Comparison of ENCODE assay signal across 9 cellular contexts in the genomic region with DNA sequence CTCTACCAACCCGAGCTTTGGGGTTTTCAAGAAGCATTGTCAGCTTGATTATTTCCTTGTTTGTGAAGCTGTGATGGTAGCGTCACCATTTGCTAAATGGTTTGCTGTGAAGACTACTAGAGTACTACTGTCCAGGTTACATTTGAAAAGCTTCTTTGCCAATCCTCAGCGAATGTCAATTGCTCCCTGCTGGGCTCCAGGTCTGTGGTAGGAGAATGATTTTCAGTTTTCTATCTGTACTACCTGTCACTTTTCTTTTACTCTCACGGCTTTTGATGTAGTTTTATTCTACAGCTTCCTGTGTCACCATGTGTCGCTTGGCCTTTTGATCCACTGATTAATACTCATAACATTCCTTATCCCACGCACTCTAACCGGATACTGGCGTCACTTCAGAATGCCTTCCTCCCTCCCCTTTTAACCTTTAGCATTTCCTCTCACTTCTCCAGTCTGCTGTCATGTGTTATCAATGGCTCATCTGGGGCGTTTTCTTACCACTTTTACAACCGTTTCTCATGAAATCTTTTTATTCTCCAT. TPM values are rescaled to one million over a fixed set of nuclear protein-coding genes. Genes with fewer than 3 reads are reported as not detected.
A peak's percentile ranks its signal among the peaks of the same experiment; 100 is the strongest.
DNase-seq lines count a peak whose midpoint lies in the region; ATAC-seq and TF ChIP-seq lines count a peak whose summit lies in the region.
"Had no signal": no experiment of that assay in that cellular context is flagged by ENCODE, and none has a peak within 500 bp of the region (broad histone marks: within the 10 kb centered on the region; RNA-seq: fewer than 3 reads in every experiment).

No MANE protein-coding gene starts in this region.

- H3K4me1 Mint-ChIP-seq in CD8-positive, alpha-beta T cell (ENCODE audit: low read depth), result peaks cover 77% of the 10 kb centered on the region
- peaks cover 6% of the 10 kb centered on the region for H3K4me1 Mint-ChIP-seq in mesothelial cell of epicardium

- H3K27ac Mint-ChIP-seq in CD8-positive, alpha-beta T cell, result peak overlapping the region; percentile 94
- no peak overlapping the region for H3K27ac Mint-ChIP-seq in mesothelial cell of epicardium

- TF ChIP-seq CTCF in CD8-positive, alpha-beta T cell (IDR thresholded peaks at IDR 0.05), result no peak
- no peak for TF ChIP-seq CTCF in mesothelial cell of epicardium (IDR thresholded peaks at IDR 0.05; ENCODE audit: unreplicated experiment)

- H3K9me3 Mint-ChIP-seq in CD8-positive, alpha-beta T cell, result no peaks in the 10 kb centered on the region
- no peaks in the 10 kb centered on the region for H3K9me3 Mint-ChIP-seq in mesothelial cell of epicardium

- H3K4me1 ChIP-seq in CD8-positive, alpha-beta T cell (ENCODE audit: insufficient read depth, low read length), result peaks cover 68% of the 10 kb centered on the region

- H3K9me3 ChIP-seq in CD8-positive, alpha-beta T cell (ENCODE audit: low read length), result no peaks in the 10 kb centered on the region

- ATAC-seq in CD8-positive, alpha-beta T cell, result peak; percentile 82
- ATAC-seq in GM19452 (IDR thresholded peaks at IDR 0.05; ENCODE audit: unreplicated experiment), result no peak
- no peak for ATAC-seq in HG02642 (IDR thresholded peaks at IDR 0.05; ENCODE audit: poor library complexity, unreplicated experiment)
- no peak for ATAC-seq in GM19397 (IDR thresholded peaks at IDR 0.05; ENCODE audit: unreplicated experiment)

- peak overlapping the region; percentile 6 for H3K4me3 ChIP-seq in CD8-positive, alpha-beta T cell (ENCODE audit: low read depth, low read length)
- no peak overlapping the region for H3K4me3 ChIP-seq in skin epidermis

- peak in 3 of 7 experiments; percentile 39 to 66 (median 42) for DNase-seq in CD8-positive, alpha-beta T cell
- DNase-seq in T-helper 9 cell (peak; percentile 29), mesothelial cell of epicardium (ENCODE audit: low spot score in 2 of 2, unreplicated experiment in 2 of 2) (no peak)
- DNase-seq in central memory CD4-positive, alpha-beta T cell, result peak; percentile 85
- DNase-seq: DND-41 had no signal

- intact Hi-C loops in CD8-positive, alpha-beta T cell (cut with DNase I, micrococcal nuclease), result loop anchor here (1.0 to 5.0 kb wide), 4 partner anchors 8 to 38 kb away; no protein-coding TSS in a partner anchor

- no peaks in the 10 kb centered on the region for H3K27me3 ChIP-seq in CD8-positive, alpha-beta T cell (ENCODE audit: insufficient read depth, low read length)

- CTCF ChIA-PET in CD8-positive, alpha-beta T cell (lab: Charles Lee), result interaction anchor here (0.6 to 3.5 kb wide), 9 partner anchors 9 to 249 kb away, joined by 3 to 17 read pairs (median 4); no protein-coding TSS in a partner anchor

- H3K36me3 Mint-ChIP-seq in CD8-positive, alpha-beta T cell, result peaks cover 44% of the 10 kb centered on the region
- H3K36me3 Mint-ChIP-seq in mesothelial cell of epicardium, result peaks cover 30% of the 10 kb centered on the region

- peak overlapping the region; percentile 67 for H3K27ac ChIP-seq in CD8-positive, alpha-beta T cell (ENCODE audit: low read depth, low read length)
- peak overlapping the region in 15 of 21 experiments; percentile 1 to 87 (median 52) for H3K27ac ChIP-seq in skin epidermis

- peak overlapping the region; percentile 68 for H3K4me3 Mint-ChIP-seq in CD8-positive, alpha-beta T cell
- no peak overlapping the region for H3K4me3 Mint-ChIP-seq in mesothelial cell of epicardium

- H3K27me3 Mint-ChIP-seq in CD8-positive, alpha-beta T cell (ENCODE audit: low read depth), result no peaks in the 10 kb centered on the region
- no peaks in the 10 kb centered on the region for H3K27me3 Mint-ChIP-seq in mesothelial cell of epicardium (ENCODE audit: low read depth)

- peaks cover 4% of the 10 kb centered on the region for H3K36me3 ChIP-seq in CD8-positive, alpha-beta T cell (ENCODE audit: insufficient read depth, low read length)

- POLR2A ChIA-PET in CD8-positive, alpha-beta T cell (lab: Charles Lee), result interaction anchor here (0.7 to 2.1 kb wide), 9 partner anchors 9 to 68 kb away, joined by 3 to 13 read pairs (median 4); no protein-coding TSS in a partner anchor

RNA-seq across cellular contexts. Expression of gene GPR183, which starts 7.5 kb away (rescaled TPM):
- total RNA-seq in CD8-positive, alpha-beta T cell, result 10 to 100 TPM; 80.2 to 85.5 TPM
- total RNA-seq in mesothelial cell of epicardium, result 0.14 to 0.25 TPM (median 0.16 TPM) in 3 replicates

RNA-seq across cellular contexts. Expression of gene GPR18, which starts 56.5 kb away (rescaled TPM):
- 10 to 100 TPM; 31.9 to 36.2 TPM for total RNA-seq in CD8-positive, alpha-beta T cell
- not detected in 3 replicates for total RNA-seq in mesothelial cell of epicardium

Comparison
In these comparisons a context has a peak if more than half of its experiments do, and no peak if none do; other contexts are left out.
1. DNase-seq: peak in T-helper 9 cell (single experiment) and central memory CD4-positive, alpha-beta T cell (single experiment); none in mesothelial cell of epicardium (0 of 2).
2. RNA of gene GPR183, which starts 7.5 kb away (total RNA-seq): 80.2 to 85.5 TPM in CD8-positive, alpha-beta T cell; 0.14 to 0.25 TPM in mesothelial cell of epicardium; every median in the first group is over 10 times any median in the second.
3. RNA of gene GPR18, which starts 56.5 kb away (total RNA-seq): 31.9 to 36.2 TPM in CD8-positive, alpha-beta T cell; not detected in mesothelial cell of epicardium; every median in the first group is over 10 times any median in the second.